In genomic region chr22:36123673-36124630, GRCh38 we compare ENCODE assay signal across 1 cellular context.
A peak's percentile ranks its signal among the peaks of the same experiment; 100 is the strongest.
TF ChIP-seq lines count a peak whose summit lies in the region.

No MANE protein-coding gene starts in this region.

TF ChIP-seq in HepG2, 621 proteins besides CTCF, POLR2A, EP300 and RAD21 (continued from another document and continues in another):
- peak; percentile 69; the same call in 1 of the 2 replicates for TF ChIP-seq ZFX (CRISPR knock-in tag; IDR thresholded peaks at IDR 0.05; ENCODE audit: low read depth)
- TF ChIP-seq THAP8 (CRISPR knock-in tag; IDR thresholded peaks at IDR 0.05; ENCODE audit: borderline replicate concordance): no peak
- peak in 1 of 2 experiments; percentile 78; a peak in 1 of 4 replicates for TF ChIP-seq KLF16 (CRISPR knock-in tag; IDR thresholded peaks at IDR 0.05)
- peak; percentile 85; the same call in 1 of the 2 replicates for TF ChIP-seq ZMYM4 (CRISPR knock-in tag; IDR thresholded peaks at IDR 0.05)
- peak; percentile 33; the same call in 1 of the 2 replicates for TF ChIP-seq NRL (CRISPR knock-in tag; IDR thresholded peaks at IDR 0.05; ENCODE audit: borderline replicate concordance)
- no peak for TF ChIP-seq FOXO4 (CRISPR knock-in tag; conservative IDR thresholded peaks at IDR 0.05)
- TF ChIP-seq, protein P1, sequence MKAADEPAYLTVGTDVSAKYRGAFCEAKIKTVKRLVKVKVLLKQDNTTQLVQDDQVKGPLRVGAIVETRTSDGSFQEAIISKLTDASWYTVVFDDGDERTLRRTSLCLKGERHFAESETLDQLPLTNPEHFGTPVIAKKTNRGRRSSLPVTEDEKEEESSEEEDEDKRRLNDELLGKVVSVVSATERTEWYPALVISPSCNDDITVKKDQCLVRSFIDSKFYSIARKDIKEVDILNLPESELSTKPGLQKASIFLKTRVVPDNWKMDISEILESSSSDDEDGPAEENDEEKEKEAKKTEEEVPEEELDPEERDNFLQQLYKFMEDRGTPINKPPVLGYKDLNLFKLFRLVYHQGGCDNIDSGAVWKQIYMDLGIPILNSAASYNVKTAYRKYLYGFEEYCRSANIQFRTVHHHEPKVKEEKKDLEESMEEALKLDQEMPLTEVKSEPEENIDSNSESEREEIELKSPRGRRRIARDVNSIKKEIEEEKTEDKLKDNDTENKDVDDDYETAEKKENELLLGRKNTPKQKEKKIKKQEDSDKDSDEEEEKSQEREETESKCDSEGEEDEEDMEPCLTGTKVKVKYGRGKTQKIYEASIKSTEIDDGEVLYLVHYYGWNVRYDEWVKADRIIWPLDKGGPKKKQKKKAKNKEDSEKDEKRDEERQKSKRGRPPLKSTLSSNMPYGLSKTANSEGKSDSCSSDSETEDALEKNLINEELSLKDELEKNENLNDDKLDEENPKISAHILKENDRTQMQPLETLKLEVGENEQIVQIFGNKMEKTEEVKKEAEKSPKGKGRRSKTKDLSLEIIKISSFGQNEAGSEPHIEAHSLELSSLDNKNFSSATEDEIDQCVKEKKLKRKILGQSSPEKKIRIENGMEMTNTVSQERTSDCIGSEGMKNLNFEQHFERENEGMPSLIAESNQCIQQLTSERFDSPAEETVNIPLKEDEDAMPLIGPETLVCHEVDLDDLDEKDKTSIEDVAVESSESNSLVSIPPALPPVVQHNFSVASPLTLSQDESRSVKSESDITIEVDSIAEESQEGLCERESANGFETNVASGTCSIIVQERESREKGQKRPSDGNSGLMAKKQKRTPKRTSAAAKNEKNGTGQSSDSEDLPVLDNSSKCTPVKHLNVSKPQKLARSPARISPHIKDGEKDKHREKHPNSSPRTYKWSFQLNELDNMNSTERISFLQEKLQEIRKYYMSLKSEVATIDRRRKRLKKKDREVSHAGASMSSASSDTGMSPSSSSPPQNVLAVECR (CRISPR knock-in tag; IDR thresholded peaks at IDR 0.05; ENCODE audit: borderline replicate concordance): peak; percentile 68; the same call in 1 of the 2 replicates
- peak; percentile 49; the same call in 1 of the 2 replicates for TF ChIP-seq ETV6 (CRISPR knock-in tag; conservative IDR thresholded peaks at IDR 0.05)
- no peak for TF ChIP-seq ZBTB39 (CRISPR knock-in tag; IDR thresholded peaks at IDR 0.05)
- TF ChIP-seq ZBTB2 (CRISPR knock-in tag; IDR thresholded peaks at IDR 0.05; ENCODE audit: low read depth): no peak
- TF ChIP-seq PAX8 (CRISPR knock-in tag; IDR thresholded peaks at IDR 0.05; ENCODE audit: borderline replicate concordance): no peak
- TF ChIP-seq MXD3 (CRISPR knock-in tag; IDR thresholded peaks at IDR 0.05): 0 out of 2 replicates have a peak, but pooled peaks have one; percentile 28
- no peak for TF ChIP-seq SSRP1 (CRISPR knock-in tag; IDR thresholded peaks at IDR 0.05)
- TF ChIP-seq ZNF142 (CRISPR knock-in tag; IDR thresholded peaks at IDR 0.05): no peak
- peak; percentile 48; the same call in 1 of the 2 replicates for TF ChIP-seq ZNF788 (CRISPR knock-in tag; IDR thresholded peaks at IDR 0.05; ENCODE audit: borderline replicate concordance)
- peak; percentile 31; the same call in 1 of the 2 replicates for TF ChIP-seq ZBTB3 (CRISPR knock-in tag; IDR thresholded peaks at IDR 0.05; ENCODE audit: borderline replicate concordance, low read depth)
- no peak for TF ChIP-seq SIN3A (IDR thresholded peaks at IDR 0.05; ENCODE audit: borderline replicate concordance, low read depth, low read length)
- TF ChIP-seq, protein P2, sequence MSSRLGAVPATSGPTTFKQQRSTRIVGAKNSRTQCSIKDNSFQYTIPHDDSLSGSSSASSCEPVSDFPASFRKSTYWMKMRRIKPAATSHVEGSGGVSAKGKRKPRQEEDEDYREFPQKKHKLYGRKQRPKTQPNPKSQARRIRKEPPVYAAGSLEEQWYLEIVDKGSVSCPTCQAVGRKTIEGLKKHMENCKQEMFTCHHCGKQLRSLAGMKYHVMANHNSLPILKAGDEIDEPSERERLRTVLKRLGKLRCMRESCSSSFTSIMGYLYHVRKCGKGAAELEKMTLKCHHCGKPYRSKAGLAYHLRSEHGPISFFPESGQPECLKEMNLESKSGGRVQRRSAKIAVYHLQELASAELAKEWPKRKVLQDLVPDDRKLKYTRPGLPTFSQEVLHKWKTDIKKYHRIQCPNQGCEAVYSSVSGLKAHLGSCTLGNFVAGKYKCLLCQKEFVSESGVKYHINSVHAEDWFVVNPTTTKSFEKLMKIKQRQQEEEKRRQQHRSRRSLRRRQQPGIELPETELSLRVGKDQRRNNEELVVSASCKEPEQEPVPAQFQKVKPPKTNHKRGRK (CRISPR knock-in tag; IDR thresholded peaks at IDR 0.05): peak; percentile 76; the same call in 1 of the 2 replicates
- no peak for TF ChIP-seq ZNF280B (CRISPR knock-in tag; IDR thresholded peaks at IDR 0.05; ENCODE audit: borderline replicate concordance)
- TF ChIP-seq DDIT3 (CRISPR knock-in tag; IDR thresholded peaks at IDR 0.05): no peak
- 0 out of 2 replicates have a peak, but pooled peaks have one; percentile 14 for TF ChIP-seq ZNF609 (CRISPR knock-in tag; IDR thresholded peaks at IDR 0.05; ENCODE audit: borderline replicate concordance)
- TF ChIP-seq PAF1 (CRISPR knock-in tag; IDR thresholded peaks at IDR 0.05): no peak
